In genomic region chr6:32969685-32970412, GRCh38 we compare ENCODE assay signal across 1 cellular context.
TF ChIP-seq lines count a peak whose summit lies in the region.

No MANE protein-coding gene starts in this region.

TF ChIP-seq in GM12878, 131 proteins besides CTCF, POLR2A, EP300 and RAD21 (continued from another document and continues in another):
- TF ChIP-seq BCLAF1 (IDR thresholded peaks at IDR 0.05) (no peak), RB1 (IDR thresholded peaks at IDR 0.05; ENCODE audit: borderline replicate concordance) (0 out of 2 replicates have a peak, but pooled peaks have one; percentile 41), SPI1 (IDR thresholded peaks at IDR 0.05; ENCODE audit: borderline replicate concordance, insufficient read depth, low read depth, low read length) (0 out of 2 replicates have a peak, but pooled peaks have one; percentile 1), MYB (IDR thresholded peaks at IDR 0.05; ENCODE audit: borderline replicate concordance, low read depth, low read length) (peak; percentile 32; the same call in 1 of the 2 replicates), RCOR1 (conservative IDR thresholded peaks at IDR 0.05; ENCODE audit: low read depth, low read length) (no peak), E2F8 (IDR thresholded peaks at IDR 0.05; ENCODE audit: low read depth, partially characterized antibody) (no peak), SIN3A (IDR thresholded peaks at IDR 0.05; ENCODE audit: low read depth, low read length) (no peak), NR2C2 (IDR thresholded peaks at IDR 0.05; ENCODE audit: borderline replicate concordance, control insufficient read depth, insufficient read length, low read depth) (no peak), RBBP5 (conservative IDR thresholded peaks at IDR 0.05) (no peak), STAT3 (IDR thresholded peaks at IDR 0.05; ENCODE audit: low read depth, low read length) (no peak), POU2F2 (IDR thresholded peaks at IDR 0.05; ENCODE audit: borderline replicate concordance, low read depth, low read length) (peak; percentile 26; the same call in 1 of the 3 replicates), NR2F1 (conservative IDR thresholded peaks at IDR 0.05) (peak; percentile 50; the same call in 1 of the 2 replicates), TCF12 (IDR thresholded peaks at IDR 0.05; ENCODE audit: low read depth, low read length) (no peak), CEBPZ (IDR thresholded peaks at IDR 0.05; ENCODE audit: low read depth, low read length) (no peak), CBX5 (IDR thresholded peaks at IDR 0.05; ENCODE audit: low read depth) (no peak), IRF5 (IDR thresholded peaks at IDR 0.05; ENCODE audit: borderline replicate concordance) (no peak), ETV6 (conservative IDR thresholded peaks at IDR 0.05 in 1 of 2, IDR thresholded peaks at IDR 0.05 in 1 of 2; ENCODE audit: borderline replicate concordance in 1 of 2, low read depth in 1 of 2) (no peak), MTA2 (IDR thresholded peaks at IDR 0.05; ENCODE audit: low read depth) (no peak), KDM1A (IDR thresholded peaks at IDR 0.05; ENCODE audit: borderline replicate concordance) (no peak), POLR2AphosphoS5 (IDR thresholded peaks at IDR 0.05; ENCODE audit: low read length) (peak; percentile 74), KAT2A (conservative IDR thresholded peaks at IDR 0.05; ENCODE audit: control insufficient read depth, low read depth, low read length) (no peak), HDAC6 (IDR thresholded peaks at IDR 0.05; ENCODE audit: unreplicated experiment) (peak; percentile 11), ZNF207 (IDR thresholded peaks at IDR 0.05; ENCODE audit: borderline replicate concordance) (no peak), SRF (IDR thresholded peaks at IDR 0.05; ENCODE audit: low read depth in 2 of 2, low read length in 2 of 2) (no peak), TBL1XR1 (IDR thresholded peaks at IDR 0.05; ENCODE audit: low read depth, low read length) (no peak), BHLHE40 (IDR thresholded peaks at IDR 0.05; ENCODE audit: borderline replicate concordance in 1 of 2, low read depth in 2 of 2, low read length in 1 of 2) (no peak; a peak in 1 of 4 replicates), SKIL (IDR thresholded peaks at IDR 0.05; ENCODE audit: low read depth, poor library complexity, severe bottlenecking) (no peak), IKZF1 (conservative IDR thresholded peaks at IDR 0.05) (peak; percentile 62; the same call in 1 of the 2 replicates), IRF3 (IDR thresholded peaks at IDR 0.05) (no peak), JUND (IDR thresholded peaks at IDR 0.05; ENCODE audit: low read depth, low read length) (no peak)
- TF ChIP-seq, protein P1, sequence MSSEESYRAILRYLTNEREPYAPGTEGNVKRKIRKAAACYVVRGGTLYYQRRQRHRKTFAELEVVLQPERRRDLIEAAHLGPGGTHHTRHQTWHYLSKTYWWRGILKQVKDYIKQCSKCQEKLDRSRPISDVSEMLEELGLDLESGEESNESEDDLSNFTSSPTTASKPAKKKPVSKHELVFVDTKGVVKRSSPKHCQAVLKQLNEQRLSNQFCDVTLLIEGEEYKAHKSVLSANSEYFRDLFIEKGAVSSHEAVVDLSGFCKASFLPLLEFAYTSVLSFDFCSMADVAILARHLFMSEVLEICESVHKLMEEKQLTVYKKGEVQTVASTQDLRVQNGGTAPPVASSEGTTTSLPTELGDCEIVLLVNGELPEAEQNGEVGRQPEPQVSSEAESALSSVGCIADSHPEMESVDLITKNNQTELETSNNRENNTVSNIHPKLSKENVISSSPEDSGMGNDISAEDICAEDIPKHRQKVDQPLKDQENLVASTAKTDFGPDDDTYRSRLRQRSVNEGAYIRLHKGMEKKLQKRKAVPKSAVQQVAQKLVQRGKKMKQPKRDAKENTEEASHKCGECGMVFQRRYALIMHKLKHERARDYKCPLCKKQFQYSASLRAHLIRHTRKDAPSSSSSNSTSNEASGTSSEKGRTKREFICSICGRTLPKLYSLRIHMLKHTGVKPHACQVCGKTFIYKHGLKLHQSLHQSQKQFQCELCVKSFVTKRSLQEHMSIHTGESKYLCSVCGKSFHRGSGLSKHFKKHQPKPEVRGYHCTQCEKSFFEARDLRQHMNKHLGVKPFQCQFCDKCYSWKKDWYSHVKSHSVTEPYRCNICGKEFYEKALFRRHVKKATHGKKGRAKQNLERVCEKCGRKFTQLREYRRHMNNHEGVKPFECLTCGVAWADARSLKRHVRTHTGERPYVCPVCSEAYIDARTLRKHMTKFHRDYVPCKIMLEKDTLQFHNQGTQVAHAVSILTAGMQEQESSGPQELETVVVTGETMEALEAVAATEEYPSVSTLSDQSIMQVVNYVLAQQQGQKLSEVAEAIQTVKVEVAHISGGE (CRISPR knock-in tag; IDR thresholded peaks at IDR 0.05): no peak
- TF ChIP-seq, protein P2, sequence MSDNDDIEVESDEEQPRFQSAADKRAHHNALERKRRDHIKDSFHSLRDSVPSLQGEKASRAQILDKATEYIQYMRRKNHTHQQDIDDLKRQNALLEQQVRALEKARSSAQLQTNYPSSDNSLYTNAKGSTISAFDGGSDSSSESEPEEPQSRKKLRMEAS (IDR thresholded peaks at IDR 0.05; ENCODE audit: low read depth, low read length): no peak
- TF ChIP-seq, protein P3, sequence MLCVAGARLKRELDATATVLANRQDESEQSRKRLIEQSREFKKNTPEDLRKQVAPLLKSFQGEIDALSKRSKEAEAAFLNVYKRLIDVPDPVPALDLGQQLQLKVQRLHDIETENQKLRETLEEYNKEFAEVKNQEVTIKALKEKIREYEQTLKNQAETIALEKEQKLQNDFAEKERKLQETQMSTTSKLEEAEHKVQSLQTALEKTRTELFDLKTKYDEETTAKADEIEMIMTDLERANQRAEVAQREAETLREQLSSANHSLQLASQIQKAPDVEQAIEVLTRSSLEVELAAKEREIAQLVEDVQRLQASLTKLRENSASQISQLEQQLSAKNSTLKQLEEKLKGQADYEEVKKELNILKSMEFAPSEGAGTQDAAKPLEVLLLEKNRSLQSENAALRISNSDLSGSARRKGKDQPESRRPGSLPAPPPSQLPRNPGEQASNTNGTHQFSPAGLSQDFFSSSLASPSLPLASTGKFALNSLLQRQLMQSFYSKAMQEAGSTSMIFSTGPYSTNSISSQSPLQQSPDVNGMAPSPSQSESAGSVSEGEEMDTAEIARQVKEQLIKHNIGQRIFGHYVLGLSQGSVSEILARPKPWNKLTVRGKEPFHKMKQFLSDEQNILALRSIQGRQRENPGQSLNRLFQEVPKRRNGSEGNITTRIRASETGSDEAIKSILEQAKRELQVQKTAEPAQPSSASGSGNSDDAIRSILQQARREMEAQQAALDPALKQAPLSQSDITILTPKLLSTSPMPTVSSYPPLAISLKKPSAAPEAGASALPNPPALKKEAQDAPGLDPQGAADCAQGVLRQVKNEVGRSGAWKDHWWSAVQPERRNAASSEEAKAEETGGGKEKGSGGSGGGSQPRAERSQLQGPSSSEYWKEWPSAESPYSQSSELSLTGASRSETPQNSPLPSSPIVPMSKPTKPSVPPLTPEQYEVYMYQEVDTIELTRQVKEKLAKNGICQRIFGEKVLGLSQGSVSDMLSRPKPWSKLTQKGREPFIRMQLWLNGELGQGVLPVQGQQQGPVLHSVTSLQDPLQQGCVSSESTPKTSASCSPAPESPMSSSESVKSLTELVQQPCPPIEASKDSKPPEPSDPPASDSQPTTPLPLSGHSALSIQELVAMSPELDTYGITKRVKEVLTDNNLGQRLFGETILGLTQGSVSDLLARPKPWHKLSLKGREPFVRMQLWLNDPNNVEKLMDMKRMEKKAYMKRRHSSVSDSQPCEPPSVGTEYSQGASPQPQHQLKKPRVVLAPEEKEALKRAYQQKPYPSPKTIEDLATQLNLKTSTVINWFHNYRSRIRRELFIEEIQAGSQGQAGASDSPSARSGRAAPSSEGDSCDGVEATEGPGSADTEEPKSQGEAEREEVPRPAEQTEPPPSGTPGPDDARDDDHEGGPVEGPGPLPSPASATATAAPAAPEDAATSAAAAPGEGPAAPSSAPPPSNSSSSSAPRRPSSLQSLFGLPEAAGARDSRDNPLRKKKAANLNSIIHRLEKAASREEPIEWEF (IDR thresholded peaks at IDR 0.05; ENCODE audit: insufficient replicate concordance, low read depth, low read length): no peak
